1 cellular context compared by ENCODE assay signal in genomic region chr2:101001713-101002561, GRCh38.
TF ChIP-seq lines count a peak whose summit lies in the region.

Gene RPL31, plus strand, starts transcription at chr2:101002289. Its CDS starts 413 bp downstream, at chr2:101002702.

TF ChIP-seq in HepG2, 621 proteins besides CTCF, POLR2A, EP300 and RAD21 (continued from another document and continues in another):
- TF ChIP-seq, protein P1, sequence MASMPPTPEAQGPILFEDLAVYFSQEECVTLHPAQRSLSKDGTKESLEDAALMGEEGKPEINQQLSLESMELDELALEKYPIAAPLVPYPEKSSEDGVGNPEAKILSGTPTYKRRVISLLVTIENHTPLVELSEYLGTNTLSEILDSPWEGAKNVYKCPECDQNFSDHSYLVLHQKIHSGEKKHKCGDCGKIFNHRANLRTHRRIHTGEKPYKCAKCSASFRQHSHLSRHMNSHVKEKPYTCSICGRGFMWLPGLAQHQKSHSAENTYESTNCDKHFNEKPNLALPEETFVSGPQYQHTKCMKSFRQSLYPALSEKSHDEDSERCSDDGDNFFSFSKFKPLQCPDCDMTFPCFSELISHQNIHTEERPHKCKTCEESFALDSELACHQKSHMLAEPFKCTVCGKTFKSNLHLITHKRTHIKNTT (CRISPR knock-in tag; IDR thresholded peaks at IDR 0.05): no peak
- peak; percentile 94 for TF ChIP-seq GATAD1 (CRISPR knock-in tag; IDR thresholded peaks at IDR 0.05)
- TF ChIP-seq, protein P2, sequence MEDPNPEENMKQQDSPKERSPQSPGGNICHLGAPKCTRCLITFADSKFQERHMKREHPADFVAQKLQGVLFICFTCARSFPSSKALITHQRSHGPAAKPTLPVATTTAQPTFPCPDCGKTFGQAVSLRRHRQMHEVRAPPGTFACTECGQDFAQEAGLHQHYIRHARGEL (CRISPR knock-in tag; IDR thresholded peaks at IDR 0.05): peak; percentile 89; the same call in 1 of the 2 replicates
- TF ChIP-seq BORCS8-MEF2B (CRISPR knock-in tag; IDR thresholded peaks at IDR 0.05): peak; percentile 99
- peak; percentile 92 for TF ChIP-seq POGZ (CRISPR knock-in tag; IDR thresholded peaks at IDR 0.05)
- peak; percentile 98 for TF ChIP-seq ELF4 (CRISPR knock-in tag; IDR thresholded peaks at IDR 0.05; ENCODE audit: borderline replicate concordance)
- peak; percentile 43; the same call in 1 of the 2 replicates for TF ChIP-seq ZC3H4 (CRISPR knock-in tag; IDR thresholded peaks at IDR 0.05; ENCODE audit: borderline replicate concordance)
- TF ChIP-seq PHF8 (CRISPR knock-in tag; IDR thresholded peaks at IDR 0.05): peak; percentile 97
- 0 out of 4 replicates have a peak, but pooled peaks of 1 of the 2 experiments have one; percentile 29 for TF ChIP-seq NR2F1 (CRISPR knock-in tag; IDR thresholded peaks at IDR 0.05)
- no peak for TF ChIP-seq ZFP36 (IDR thresholded peaks at IDR 0.05; ENCODE audit: borderline replicate concordance, low read depth, low read length, partially characterized antibody)
- no peak for TF ChIP-seq SMC3 (IDR thresholded peaks at IDR 0.05; ENCODE audit: low read length)
- TF ChIP-seq ZNF253 (CRISPR knock-in tag; IDR thresholded peaks at IDR 0.05; ENCODE audit: borderline replicate concordance): peak; percentile 97; the same call in 1 of the 2 replicates
- TF ChIP-seq SCMH1 (CRISPR knock-in tag; IDR thresholded peaks at IDR 0.05; ENCODE audit: borderline replicate concordance): no peak
- TF ChIP-seq ZNF503 (CRISPR knock-in tag; IDR thresholded peaks at IDR 0.05): peak; percentile 85
- TF ChIP-seq, protein P3, sequence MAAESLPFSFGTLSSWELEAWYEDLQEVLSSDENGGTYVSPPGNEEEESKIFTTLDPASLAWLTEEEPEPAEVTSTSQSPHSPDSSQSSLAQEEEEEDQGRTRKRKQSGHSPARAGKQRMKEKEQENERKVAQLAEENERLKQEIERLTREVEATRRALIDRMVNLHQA (CRISPR knock-in tag; IDR thresholded peaks at IDR 0.05): peak; percentile 94; the same call in 1 of the 2 replicates
- no peak for TF ChIP-seq NCOA5 (CRISPR knock-in tag; IDR thresholded peaks at IDR 0.05)
- TF ChIP-seq BRF2 (CRISPR knock-in tag; IDR thresholded peaks at IDR 0.05): peak; percentile 100
- peak; percentile 99 for TF ChIP-seq TFDP2 (CRISPR knock-in tag; IDR thresholded peaks at IDR 0.05)
- peak; percentile 57; the same call in 1 of the 2 replicates for TF ChIP-seq CHD4 (IDR thresholded peaks at IDR 0.05; ENCODE audit: borderline replicate concordance, low read length)
- peak; percentile 79 for TF ChIP-seq ZNF12 (CRISPR knock-in tag; IDR thresholded peaks at IDR 0.05)
- TF ChIP-seq ZNF431 (CRISPR knock-in tag; IDR thresholded peaks at IDR 0.05; ENCODE audit: borderline replicate concordance, low read depth): peak; percentile 97
- peak; percentile 68 for TF ChIP-seq ZEB1 (IDR thresholded peaks at IDR 0.05; ENCODE audit: insufficient replicate concordance, low read depth)
- peak; percentile 99 for TF ChIP-seq HES4 (CRISPR knock-in tag; IDR thresholded peaks at IDR 0.05; ENCODE audit: borderline replicate concordance)
- peak; percentile 91 for TF ChIP-seq SNAPC4 (CRISPR knock-in tag; IDR thresholded peaks at IDR 0.05)
- TF ChIP-seq ZNF792 (CRISPR knock-in tag; IDR thresholded peaks at IDR 0.05): peak; percentile 99
- TF ChIP-seq ZNF788 (CRISPR knock-in tag; IDR thresholded peaks at IDR 0.05; ENCODE audit: borderline replicate concordance): peak; percentile 98; the same call in 1 of the 2 replicates
- no peak for TF ChIP-seq CENPX (CRISPR knock-in tag; IDR thresholded peaks at IDR 0.05)
- TF ChIP-seq, protein P4, sequence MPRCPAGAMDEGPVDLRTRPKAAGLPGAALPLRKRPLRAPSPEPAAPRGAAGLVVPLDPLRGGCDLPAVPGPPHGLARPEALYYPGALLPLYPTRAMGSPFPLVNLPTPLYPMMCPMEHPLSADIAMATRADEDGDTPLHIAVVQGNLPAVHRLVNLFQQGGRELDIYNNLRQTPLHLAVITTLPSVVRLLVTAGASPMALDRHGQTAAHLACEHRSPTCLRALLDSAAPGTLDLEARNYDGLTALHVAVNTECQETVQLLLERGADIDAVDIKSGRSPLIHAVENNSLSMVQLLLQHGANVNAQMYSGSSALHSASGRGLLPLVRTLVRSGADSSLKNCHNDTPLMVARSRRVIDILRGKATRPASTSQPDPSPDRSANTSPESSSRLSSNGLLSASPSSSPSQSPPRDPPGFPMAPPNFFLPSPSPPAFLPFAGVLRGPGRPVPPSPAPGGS (CRISPR knock-in tag; IDR thresholded peaks at IDR 0.05): peak; percentile 96; the same call in 1 of the 2 replicates
- TF ChIP-seq MYPOP (CRISPR knock-in tag; IDR thresholded peaks at IDR 0.05): peak; percentile 96
- TF ChIP-seq SATB2 (CRISPR knock-in tag; IDR thresholded peaks at IDR 0.05): peak; percentile 97
- TF ChIP-seq, protein P5, sequence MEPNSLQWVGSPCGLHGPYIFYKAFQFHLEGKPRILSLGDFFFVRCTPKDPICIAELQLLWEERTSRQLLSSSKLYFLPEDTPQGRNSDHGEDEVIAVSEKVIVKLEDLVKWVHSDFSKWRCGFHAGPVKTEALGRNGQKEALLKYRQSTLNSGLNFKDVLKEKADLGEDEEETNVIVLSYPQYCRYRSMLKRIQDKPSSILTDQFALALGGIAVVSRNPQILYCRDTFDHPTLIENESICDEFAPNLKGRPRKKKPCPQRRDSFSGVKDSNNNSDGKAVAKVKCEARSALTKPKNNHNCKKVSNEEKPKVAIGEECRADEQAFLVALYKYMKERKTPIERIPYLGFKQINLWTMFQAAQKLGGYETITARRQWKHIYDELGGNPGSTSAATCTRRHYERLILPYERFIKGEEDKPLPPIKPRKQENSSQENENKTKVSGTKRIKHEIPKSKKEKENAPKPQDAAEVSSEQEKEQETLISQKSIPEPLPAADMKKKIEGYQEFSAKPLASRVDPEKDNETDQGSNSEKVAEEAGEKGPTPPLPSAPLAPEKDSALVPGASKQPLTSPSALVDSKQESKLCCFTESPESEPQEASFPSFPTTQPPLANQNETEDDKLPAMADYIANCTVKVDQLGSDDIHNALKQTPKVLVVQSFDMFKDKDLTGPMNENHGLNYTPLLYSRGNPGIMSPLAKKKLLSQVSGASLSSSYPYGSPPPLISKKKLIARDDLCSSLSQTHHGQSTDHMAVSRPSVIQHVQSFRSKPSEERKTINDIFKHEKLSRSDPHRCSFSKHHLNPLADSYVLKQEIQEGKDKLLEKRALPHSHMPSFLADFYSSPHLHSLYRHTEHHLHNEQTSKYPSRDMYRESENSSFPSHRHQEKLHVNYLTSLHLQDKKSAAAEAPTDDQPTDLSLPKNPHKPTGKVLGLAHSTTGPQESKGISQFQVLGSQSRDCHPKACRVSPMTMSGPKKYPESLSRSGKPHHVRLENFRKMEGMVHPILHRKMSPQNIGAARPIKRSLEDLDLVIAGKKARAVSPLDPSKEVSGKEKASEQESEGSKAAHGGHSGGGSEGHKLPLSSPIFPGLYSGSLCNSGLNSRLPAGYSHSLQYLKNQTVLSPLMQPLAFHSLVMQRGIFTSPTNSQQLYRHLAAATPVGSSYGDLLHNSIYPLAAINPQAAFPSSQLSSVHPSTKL (CRISPR knock-in tag; IDR thresholded peaks at IDR 0.05): peak; percentile 88
- no peak; the same call in 1 of the 2 replicates for TF ChIP-seq HMGA1 (CRISPR knock-in tag; conservative IDR thresholded peaks at IDR 0.05)
- TF ChIP-seq, protein P6, sequence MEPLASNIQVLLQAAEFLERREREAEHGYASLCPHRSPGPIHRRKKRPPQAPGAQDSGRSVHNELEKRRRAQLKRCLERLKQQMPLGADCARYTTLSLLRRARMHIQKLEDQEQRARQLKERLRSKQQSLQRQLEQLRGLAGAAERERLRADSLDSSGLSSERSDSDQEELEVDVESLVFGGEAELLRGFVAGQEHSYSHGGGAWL (CRISPR knock-in tag; IDR thresholded peaks at IDR 0.05): peak; percentile 98
- peak; percentile 57; the same call in 1 of the 2 replicates for TF ChIP-seq MAFG (CRISPR knock-in tag; IDR thresholded peaks at IDR 0.05)
- peak; percentile 100 for TF ChIP-seq KDM5B (CRISPR knock-in tag; IDR thresholded peaks at IDR 0.05; ENCODE audit: borderline replicate concordance)
- no peak for TF ChIP-seq RFX1 (IDR thresholded peaks at IDR 0.05)
- peak; percentile 93 for TF ChIP-seq TGIF2 (CRISPR knock-in tag; IDR thresholded peaks at IDR 0.05)
- TF ChIP-seq ZSCAN9 (CRISPR knock-in tag; IDR thresholded peaks at IDR 0.05; ENCODE audit: borderline replicate concordance): peak; percentile 99
- TF ChIP-seq PHB2 (IDR thresholded peaks at IDR 0.05; ENCODE audit: partially characterized antibody): no peak
